ENCODE assay signal across 1 cellular context in the genomic region with DNA sequence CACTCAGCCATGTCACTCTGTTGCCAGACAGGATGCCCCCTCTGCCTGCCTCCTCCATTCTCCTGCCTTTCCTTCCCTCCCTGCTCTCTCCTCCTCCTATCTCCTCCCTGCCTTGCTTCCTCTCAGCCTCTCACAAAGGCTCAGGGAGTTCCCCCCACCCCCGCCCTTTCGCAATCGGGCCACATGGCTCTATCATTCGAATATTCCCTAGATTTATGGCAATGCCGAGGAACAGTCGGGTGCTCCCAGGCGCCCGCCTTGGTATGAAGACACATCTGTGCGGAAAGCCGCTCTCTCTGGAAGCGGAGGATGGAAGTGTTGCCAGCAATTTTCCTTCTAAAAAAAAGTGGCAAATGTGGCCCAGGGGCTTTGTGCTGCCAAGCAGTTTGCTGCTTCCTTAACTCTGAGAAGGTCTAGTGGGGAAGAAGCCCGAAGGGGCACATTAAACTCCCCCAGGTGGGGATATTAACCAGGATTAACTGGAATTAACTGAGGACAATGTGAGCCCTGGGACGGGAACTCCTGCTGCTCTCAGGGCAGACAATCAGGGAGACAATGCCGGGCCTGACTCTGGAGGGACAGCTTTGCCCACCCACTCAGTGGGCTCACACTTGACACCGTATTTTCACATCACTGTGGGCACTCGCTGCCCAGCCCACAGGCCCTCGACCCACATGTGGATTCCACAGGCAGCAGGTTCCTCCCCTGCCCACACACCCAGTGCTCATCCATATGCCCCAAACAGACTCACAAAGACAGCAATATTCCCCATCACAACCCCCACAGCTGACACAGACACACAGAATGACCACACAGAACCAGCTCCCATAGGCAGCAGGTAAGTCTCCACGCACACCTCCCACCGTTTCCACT.
TF ChIP-seq lines count a peak whose summit lies in the region.

No MANE protein-coding gene starts in this region.

TF ChIP-seq in HEK293, 187 proteins besides CTCF, POLR2A, EP300 and RAD21 (continued from another document):
- TF ChIP-seq, protein P1, sequence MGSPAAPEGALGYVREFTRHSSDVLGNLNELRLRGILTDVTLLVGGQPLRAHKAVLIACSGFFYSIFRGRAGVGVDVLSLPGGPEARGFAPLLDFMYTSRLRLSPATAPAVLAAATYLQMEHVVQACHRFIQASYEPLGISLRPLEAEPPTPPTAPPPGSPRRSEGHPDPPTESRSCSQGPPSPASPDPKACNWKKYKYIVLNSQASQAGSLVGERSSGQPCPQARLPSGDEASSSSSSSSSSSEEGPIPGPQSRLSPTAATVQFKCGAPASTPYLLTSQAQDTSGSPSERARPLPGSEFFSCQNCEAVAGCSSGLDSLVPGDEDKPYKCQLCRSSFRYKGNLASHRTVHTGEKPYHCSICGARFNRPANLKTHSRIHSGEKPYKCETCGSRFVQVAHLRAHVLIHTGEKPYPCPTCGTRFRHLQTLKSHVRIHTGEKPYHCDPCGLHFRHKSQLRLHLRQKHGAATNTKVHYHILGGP (tag by site-specific recombination; IDR thresholded peaks at IDR 0.05): no peak
- TF ChIP-seq ZNF169 (tag by site-specific recombination; IDR thresholded peaks at IDR 0.05) (no peak), ZNF664 (tag by site-specific recombination; IDR thresholded peaks at IDR 0.05) (no peak), GFI1B (tag by site-specific recombination; IDR thresholded peaks at IDR 0.05) (no peak), ZNF335 (tag by site-specific recombination; conservative IDR thresholded peaks at IDR 0.05) (no peak), ZNF558 (tag by site-specific recombination; IDR thresholded peaks at IDR 0.05) (no peak), EGR2 (tag by site-specific recombination; IDR thresholded peaks at IDR 0.05; ENCODE audit: low read depth) (peak; percentile 98), ZIC2 (tag by site-specific recombination; IDR thresholded peaks at IDR 0.05) (peak; percentile 26), PRDM10 (tag by site-specific recombination; IDR thresholded peaks at IDR 0.05) (0 out of 2 replicates have a peak, but pooled peaks have one; percentile 11), ZSCAN23 (tag by site-specific recombination; IDR thresholded peaks at IDR 0.05) (no peak), IKZF3 (tag by site-specific recombination; IDR thresholded peaks at IDR 0.05) (no peak), ZFHX2 (tag by site-specific recombination; conservative IDR thresholded peaks at IDR 0.05) (peak; percentile 98), KLF8 (tag by site-specific recombination; IDR thresholded peaks at IDR 0.05) (no peak), SCRT2 (tag by site-specific recombination; IDR thresholded peaks at IDR 0.05) (no peak), ZNF514 (tag by site-specific recombination; IDR thresholded peaks at IDR 0.05) (no peak), ZNF670 (tag by site-specific recombination; IDR thresholded peaks at IDR 0.05; ENCODE audit: low read depth) (no peak), ZNF341 (tag by site-specific recombination; IDR thresholded peaks at IDR 0.05; ENCODE audit: low read depth) (peak; percentile 44; the same call in 1 of the 2 replicates)
- TF ChIP-seq, protein P2, sequence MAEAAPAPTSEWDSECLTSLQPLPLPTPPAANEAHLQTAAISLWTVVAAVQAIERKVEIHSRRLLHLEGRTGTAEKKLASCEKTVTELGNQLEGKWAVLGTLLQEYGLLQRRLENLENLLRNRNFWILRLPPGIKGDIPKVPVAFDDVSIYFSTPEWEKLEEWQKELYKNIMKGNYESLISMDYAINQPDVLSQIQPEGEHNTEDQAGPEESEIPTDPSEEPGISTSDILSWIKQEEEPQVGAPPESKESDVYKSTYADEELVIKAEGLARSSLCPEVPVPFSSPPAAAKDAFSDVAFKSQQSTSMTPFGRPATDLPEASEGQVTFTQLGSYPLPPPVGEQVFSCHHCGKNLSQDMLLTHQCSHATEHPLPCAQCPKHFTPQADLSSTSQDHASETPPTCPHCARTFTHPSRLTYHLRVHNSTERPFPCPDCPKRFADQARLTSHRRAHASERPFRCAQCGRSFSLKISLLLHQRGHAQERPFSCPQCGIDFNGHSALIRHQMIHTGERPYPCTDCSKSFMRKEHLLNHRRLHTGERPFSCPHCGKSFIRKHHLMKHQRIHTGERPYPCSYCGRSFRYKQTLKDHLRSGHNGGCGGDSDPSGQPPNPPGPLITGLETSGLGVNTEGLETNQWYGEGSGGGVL (tag by site-specific recombination; IDR thresholded peaks at IDR 0.05): peak; percentile 80
- TF ChIP-seq, protein P3, sequence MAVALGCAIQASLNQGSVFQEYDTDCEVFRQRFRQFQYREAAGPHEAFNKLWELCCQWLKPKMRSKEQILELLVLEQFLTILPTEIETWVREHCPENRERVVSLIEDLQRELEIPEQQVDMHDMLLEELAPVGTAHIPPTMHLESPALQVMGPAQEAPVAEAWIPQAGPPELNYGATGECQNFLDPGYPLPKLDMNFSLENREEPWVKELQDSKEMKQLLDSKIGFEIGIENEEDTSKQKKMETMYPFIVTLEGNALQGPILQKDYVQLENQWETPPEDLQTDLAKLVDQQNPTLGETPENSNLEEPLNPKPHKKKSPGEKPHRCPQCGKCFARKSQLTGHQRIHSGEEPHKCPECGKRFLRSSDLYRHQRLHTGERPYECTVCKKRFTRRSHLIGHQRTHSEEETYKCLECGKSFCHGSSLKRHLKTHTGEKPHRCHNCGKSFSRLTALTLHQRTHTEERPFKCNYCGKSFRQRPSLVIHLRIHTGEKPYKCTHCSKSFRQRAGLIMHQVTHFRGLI (tag by site-specific recombination; IDR thresholded peaks at IDR 0.05): no peak
- TF ChIP-seq, protein P4, sequence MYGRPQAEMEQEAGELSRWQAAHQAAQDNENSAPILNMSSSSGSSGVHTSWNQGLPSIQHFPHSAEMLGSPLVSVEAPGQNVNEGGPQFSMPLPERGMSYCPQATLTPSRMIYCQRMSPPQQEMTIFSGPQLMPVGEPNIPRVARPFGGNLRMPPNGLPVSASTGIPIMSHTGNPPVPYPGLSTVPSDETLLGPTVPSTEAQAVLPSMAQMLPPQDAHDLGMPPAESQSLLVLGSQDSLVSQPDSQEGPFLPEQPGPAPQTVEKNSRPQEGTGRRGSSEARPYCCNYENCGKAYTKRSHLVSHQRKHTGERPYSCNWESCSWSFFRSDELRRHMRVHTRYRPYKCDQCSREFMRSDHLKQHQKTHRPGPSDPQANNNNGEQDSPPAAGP (tag by site-specific recombination; IDR thresholded peaks at IDR 0.05): no peak
- TF ChIP-seq, protein P5, sequence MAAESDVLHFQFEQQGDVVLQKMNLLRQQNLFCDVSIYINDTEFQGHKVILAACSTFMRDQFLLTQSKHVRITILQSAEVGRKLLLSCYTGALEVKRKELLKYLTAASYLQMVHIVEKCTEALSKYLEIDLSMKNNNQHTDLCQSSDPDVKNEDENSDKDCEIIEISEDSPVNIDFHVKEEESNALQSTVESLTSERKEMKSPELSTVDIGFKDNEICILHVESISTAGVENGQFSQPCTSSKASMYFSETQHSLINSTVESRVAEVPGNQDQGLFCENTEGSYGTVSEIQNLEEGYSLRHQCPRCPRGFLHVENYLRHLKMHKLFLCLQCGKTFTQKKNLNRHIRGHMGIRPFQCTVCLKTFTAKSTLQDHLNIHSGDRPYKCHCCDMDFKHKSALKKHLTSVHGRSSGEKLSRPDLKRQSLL (tag by site-specific recombination; IDR thresholded peaks at IDR 0.05): peak; percentile 56
- TF ChIP-seq, protein P6, sequence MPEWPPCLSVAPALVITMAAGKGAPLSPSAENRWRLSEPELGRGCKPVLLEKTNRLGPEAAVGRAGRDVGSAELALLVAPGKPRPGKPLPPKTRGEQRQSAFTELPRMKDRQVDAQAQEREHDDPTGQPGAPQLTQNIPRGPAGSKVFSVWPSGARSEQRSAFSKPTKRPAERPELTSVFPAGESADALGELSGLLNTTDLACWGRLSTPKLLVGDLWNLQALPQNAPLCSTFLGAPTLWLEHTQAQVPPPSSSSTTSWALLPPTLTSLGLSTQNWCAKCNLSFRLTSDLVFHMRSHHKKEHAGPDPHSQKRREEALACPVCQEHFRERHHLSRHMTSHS (tag by site-specific recombination; IDR thresholded peaks at IDR 0.05): no peak
